In the genomic region with DNA sequence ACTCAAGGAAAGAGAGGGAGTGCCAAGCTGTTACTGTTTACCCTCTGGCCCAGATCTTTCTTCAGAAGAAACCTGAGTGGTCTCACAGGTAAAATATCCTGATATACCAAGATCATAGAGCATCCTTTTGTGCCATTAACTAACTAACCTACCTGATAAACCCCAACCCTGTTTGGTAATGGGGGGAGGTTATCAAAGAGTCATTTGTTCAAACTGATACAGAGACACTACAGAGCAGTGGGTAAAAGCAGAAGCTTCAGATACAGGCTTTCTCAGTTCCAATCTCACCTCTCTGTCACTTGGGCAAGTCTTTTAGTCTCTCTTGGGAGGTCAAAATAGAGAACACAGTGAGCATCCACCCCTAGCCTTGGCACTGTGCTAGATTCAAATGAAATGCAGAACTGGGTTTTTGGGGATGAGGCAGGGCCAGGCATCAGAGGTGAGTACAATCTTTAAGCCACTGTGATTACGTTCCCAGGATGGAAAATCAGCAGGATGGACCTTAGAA, we compare ENCODE assay signal across 15 cellular contexts. TPM values are rescaled to one million over a fixed set of nuclear protein-coding genes. Genes with fewer than 3 reads are reported as not detected.
"Had no signal": no experiment of that assay in that cellular context is flagged by ENCODE, and none has a peak within 500 bp of the region (broad histone marks: within the 10 kb centered on the region; RNA-seq: fewer than 3 reads in every experiment).

A gene (plus strand): TSS at position 51 of the 508 bp plus-strand sequence. CDS start 1,216 bp downstream, outside the sequence.

RNA-seq across cellular contexts. Expression of the gene that starts here (rescaled TPM):
- total RNA-seq: activated B cell treated with CpG ODN at 0.5 μM for 24 hours; activated CD4-positive, alpha-beta memory T cell treated with anti-CD3 and anti-CD28 coated beads for 36 hours; activated CD4-positive, alpha-beta memory T cell treated with anti-CD3 and anti-CD28 coated beads, Interleukin-2, amount 10 ng/mL, durations not matched to agents 7 days and 5 days; activated CD4-positive, alpha-beta T cell treated with anti-CD3 and anti-CD28 coated beads for 36 hours; activated CD4-positive, alpha-beta T cell treated with anti-CD3 and anti-CD28 coated beads, Interleukin-2, amount 10 ng/mL, durations not matched to agents 24 days and 14 days; activated CD4-positive, alpha-beta T cell treated with anti-CD3 and anti-CD28 coated beads, Interleukin-2, amount 10 ng/mL, durations not matched to agents 7 days and 5 days; activated CD8-positive, alpha-beta memory T cell treated with anti-CD3 and anti-CD28 coated beads for 36 hours; activated CD8-positive, alpha-beta memory T cell treated with anti-CD3 and anti-CD28 coated beads, Interleukin-2, amount 10 ng/mL, durations not matched to agents 7 days and 5 days; activated CD8-positive, alpha-beta T cell treated with anti-CD3 and anti-CD28 coated beads for 36 hours; activated CD8-positive, alpha-beta T cell treated with anti-CD3 and anti-CD28 coated beads, Interleukin-2, amount 10 ng/mL, durations not matched to agents 7 days and 5 days; T-cell; T-helper 1 cell treated with Interleukin-12 subunit alpha and Interleukin-12 subunit beta and Interleukin-4 antibody, amounts not matched to agents 30 ng/mL and 1 ng/mL, for 36 hours; T-helper 17 cell; T-helper 2 cell treated with Interferon-gamma antibody and Interleukin-4, amounts not matched to agents 100 ng/mL and 5 ng/mL, for 36 hours; WTC11 had no signal
